ENCODE assay signal across 1 cellular context in the genomic region with DNA sequence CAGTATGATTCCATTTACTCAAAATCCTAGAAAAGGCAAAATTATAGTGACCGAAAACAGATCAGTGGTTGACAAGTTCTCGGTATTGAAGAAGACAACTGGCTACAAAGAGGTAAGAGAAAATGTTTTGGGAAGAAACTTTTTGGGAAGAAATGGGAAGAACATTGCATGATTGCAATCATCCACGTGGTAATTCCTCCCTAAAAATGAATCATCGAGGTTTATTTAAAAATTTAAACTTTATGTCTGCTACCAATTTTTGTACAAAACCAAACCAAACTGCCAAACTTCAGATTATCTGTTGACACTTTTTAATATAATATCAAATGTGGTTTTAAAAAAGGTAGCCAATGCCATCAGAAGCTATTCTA.
TF ChIP-seq lines count a peak whose summit lies in the region.

No MANE protein-coding gene starts in this region.

TF ChIP-seq in endothelial cell of umbilical vein, 7 proteins besides CTCF, POLR2A, EP300 and RAD21:
- TF ChIP-seq, protein P1, sequence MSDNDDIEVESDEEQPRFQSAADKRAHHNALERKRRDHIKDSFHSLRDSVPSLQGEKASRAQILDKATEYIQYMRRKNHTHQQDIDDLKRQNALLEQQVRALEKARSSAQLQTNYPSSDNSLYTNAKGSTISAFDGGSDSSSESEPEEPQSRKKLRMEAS (IDR thresholded peaks at IDR 0.05; ENCODE audit: insufficient read depth, insufficient read length): no peak
- TF ChIP-seq MYC (IDR thresholded peaks at IDR 0.05; ENCODE audit: low read depth, low read length) (no peak), EZH2 (IDR thresholded peaks at IDR 0.05; ENCODE audit: borderline replicate concordance, low read depth, low read length, severe bottlenecking) (no peak), POLR2AphosphoS5 (IDR thresholded peaks at IDR 0.05; ENCODE audit: insufficient read depth, low read depth, low read length) (no peak), FOS (IDR thresholded peaks at IDR 0.05; ENCODE audit: borderline replicate concordance, insufficient read depth, low read length) (no peak)
